ENCODE assay signal across 12 cellular contexts in genomic region chr14:33849455-33849801, GRCh38.
DNase-seq lines count a peak whose midpoint lies in the region; ATAC-seq and TF ChIP-seq lines count a peak whose summit lies in the region.
"Had no signal": no experiment of that assay in that cellular context is flagged by ENCODE, and none has a peak within 500 bp of the region (broad histone marks: within the 10 kb centered on the region; RNA-seq: fewer than 3 reads in every experiment).

No MANE protein-coding gene starts in this region.

- H3K27me3 Mint-ChIP-seq in HFFc6 (ENCODE audit: insufficient read depth): peaks cover 1% of the 10 kb centered on the region; the same call in 1 of the 2 replicates
- peaks cover 28% of the 10 kb centered on the region for H3K27me3 Mint-ChIP-seq in activated naive CD4-positive, alpha-beta T cell treated with anti-CD3 and anti-CD28 coated beads, Interleukin-2, amount 10 ng/mL, durations not matched to agents 7 days and 5 days

- H3K9me3 Mint-ChIP-seq in HFFc6: peaks cover 6% of the 10 kb centered on the region; the same call in 1 of the 2 replicates
- no peaks in the 10 kb centered on the region for H3K9me3 Mint-ChIP-seq in activated naive CD4-positive, alpha-beta T cell treated with anti-CD3 and anti-CD28 coated beads, Interleukin-2, amount 10 ng/mL, durations not matched to agents 7 days and 5 days

- CTCF ChIA-PET in PC-9 (lab: Charles Lee): interaction anchor here (0.6 to 1.8 kb wide), 5 partner anchors 21 to 451 kb away, joined by 3 to 16 read pairs (median 4); no protein-coding TSS in a partner anchor
- CTCF ChIA-PET in activated naive CD4-positive, alpha-beta T cell treated with anti-CD3 and anti-CD28 coated beads, Interleukin-2, amount 10 ng/mL, durations not matched to agents 7 days and 5 days (lab: Charles Lee): interaction anchor here (1.0 to 6.2 kb wide), 8 partner anchors 10 to 450 kb away, joined by 3 to 76 read pairs (median 5); no protein-coding TSS in a partner anchor

- no peaks in the 10 kb centered on the region for H3K4me1 Mint-ChIP-seq in HFFc6 (ENCODE audit: low read depth)
- peaks cover 2% of the 10 kb centered on the region for H3K4me1 Mint-ChIP-seq in activated naive CD4-positive, alpha-beta T cell treated with anti-CD3 and anti-CD28 coated beads, Interleukin-2, amount 10 ng/mL, durations not matched to agents 7 days and 5 days

- H3K36me3 Mint-ChIP-seq in HFFc6 (ENCODE audit: low read depth): no peaks in the 10 kb centered on the region
- H3K36me3 Mint-ChIP-seq in activated naive CD4-positive, alpha-beta T cell treated with anti-CD3 and anti-CD28 coated beads, Interleukin-2, amount 10 ng/mL, durations not matched to agents 7 days and 5 days: no peaks in the 10 kb centered on the region
- H3K36me3 Mint-ChIP-seq: CD4-positive, alpha-beta memory T cell had no signal

- no peaks in the 10 kb centered on the region for H3K36me3 ChIP-seq in PC-9 (ENCODE audit: low read depth)
- H3K36me3 ChIP-seq: BE2C had no signal

- H4K20me1 ChIP-seq in PC-9 (ENCODE audit: insufficient read depth): no peaks in the 10 kb centered on the region

- H3F3A ChIP-seq in PC-9 (ENCODE audit: insufficient read depth, low read depth): no peaks in the 10 kb centered on the region

- no peaks in the 10 kb centered on the region for H3K9me3 ChIP-seq in PC-9 (ENCODE audit: insufficient read depth, low read depth)
- H3K9me3 ChIP-seq: BE2C had no signal

- H3K27me3 ChIP-seq in PC-9 (ENCODE audit: insufficient read depth, low read depth): no peaks in the 10 kb centered on the region
- H3K27me3 ChIP-seq: BE2C had no signal

- H3K9me2 ChIP-seq in PC-9 (ENCODE audit: insufficient read depth): no peaks in the 10 kb centered on the region

- intact Hi-C loops in PC-9 (cut with micrococcal nuclease; ENCODE audit: unreplicated experiment): loop anchor here (1.0 to 5.0 kb wide), 4 partner anchors 203 to 453 kb away; no protein-coding TSS in a partner anchor

- POLR2A ChIA-PET in PC-9 (lab: Charles Lee; ENCODE audit: unreplicated experiment): interaction anchor here (0.6 kb wide), 1 partner anchor 1005 kb away, joined by 3 read pairs; no protein-coding TSS in a partner anchor

- no peak overlapping the region for H3K4me3 ChIP-seq in PC-9
- H3K4me3 ChIP-seq: GM23248 had no signal

- no peak overlapping the region for H3K27ac Mint-ChIP-seq in HFFc6
- H3K27ac Mint-ChIP-seq in activated naive CD4-positive, alpha-beta T cell treated with anti-CD3 and anti-CD28 coated beads, Interleukin-2, amount 10 ng/mL, durations not matched to agents 7 days and 5 days: no peak overlapping the region
- H3K27ac Mint-ChIP-seq: CD4-positive, alpha-beta memory T cell had no signal

- no peak overlapping the region for H3K4me2 ChIP-seq in PC-9

- no peak for ATAC-seq in GM18873 (IDR thresholded peaks at IDR 0.05; ENCODE audit: low FRiP score, unreplicated experiment)

- no peaks in the 10 kb centered on the region for H3K4me1 ChIP-seq in PC-9 (replicated peaks; ENCODE audit: insufficient read depth)

- BruUV-seq in PC-9 (replicated peaks; lab: Mats Ljungman, UMichigan): no TSS peak

- H2AFZ ChIP-seq in PC-9: no peak overlapping the region
- H2AFZ ChIP-seq: GM23248 had no signal

- no peak overlapping the region for H3K4me3 Mint-ChIP-seq in HFFc6
- H3K4me3 Mint-ChIP-seq in activated naive CD4-positive, alpha-beta T cell treated with anti-CD3 and anti-CD28 coated beads, Interleukin-2, amount 10 ng/mL, durations not matched to agents 7 days and 5 days: no peak overlapping the region
- H3K4me3 Mint-ChIP-seq: CD4-positive, alpha-beta memory T cell had no signal

- DNase-seq in HFFc6: no peak
- DNase-seq in PC-9: no peak
- no peak for DNase-seq in activated naive CD4-positive, alpha-beta T cell treated with anti-CD3 and anti-CD28 coated beads, Interleukin-2, amount 10 ng/mL, durations not matched to agents 7 days and 5 days
- DNase-seq in NCI-H2171 treated with DMSO at 0.1 percent for 48 hours (lab: John Stamatoyannopoulos, UW): no peak
- DNase-seq: CD4-positive, alpha-beta memory T cell; SIG-M5 had no signal

- H3K27ac ChIP-seq in PC-9 (no peak overlapping the region), cingulate gyrus (ENCODE audit: low read depth, low read length) (peak overlapping the region; percentile 42), temporal lobe (ENCODE audit: low read depth, low read length) (peak overlapping the region; percentile 91)
- H3K27ac ChIP-seq: GM23248, HL-60 had no signal

- TF ChIP-seq CTCF in HFFc6 (IDR thresholded peaks at IDR 0.05) (peak; percentile 31; the same call in 1 of the 2 replicates), PC-9 (conservative IDR thresholded peaks at IDR 0.05) (peak; percentile 35; the same call in 1 of the 2 replicates)

- no peaks in the 10 kb centered on the region for H3K79me2 ChIP-seq in PC-9 (ENCODE audit: low read depth)
